In genomic region chr3:127395663-127396320, GRCh38 we compare ENCODE assay signal across 1 cellular context.
TF ChIP-seq lines count a peak whose summit lies in the region.

No MANE protein-coding gene starts in this region.

TF ChIP-seq in GM23338, 12 proteins besides CTCF, POLR2A, EP300 and RAD21 (continued from another document):
- TF ChIP-seq REST (IDR thresholded peaks at IDR 0.05; ENCODE audit: unreplicated experiment) (no peak), STAT1 (IDR thresholded peaks at IDR 0.05; ENCODE audit: unreplicated experiment) (no peak), ZNF114 (CRISPR knock-in tag; IDR thresholded peaks at IDR 0.05) (no peak), JUNB (IDR thresholded peaks at IDR 0.05; ENCODE audit: unreplicated experiment) (no peak), EZH2phosphoT487 (IDR thresholded peaks at IDR 0.05; ENCODE audit: unreplicated experiment) (no peak), POLR2AphosphoS5 (IDR thresholded peaks at IDR 0.05; ENCODE audit: low read depth) (no peak), EZH2 (IDR thresholded peaks at IDR 0.05; ENCODE audit: low read depth, unreplicated experiment) (no peak), ETS1 (IDR thresholded peaks at IDR 0.05) (no peak), CREB1 (CRISPR knock-in tag; IDR thresholded peaks at IDR 0.05; ENCODE audit: low read depth) (no peak)
